26 cellular contexts compared by ENCODE assay signal in genomic region chr3:172219750-172220149, GRCh38.
"Had no signal": no experiment of that assay in that cellular context is flagged by ENCODE, and none has a peak within 500 bp of the region (broad histone marks: within the 10 kb centered on the region; RNA-seq: fewer than 3 reads in every experiment).

No MANE protein-coding gene starts in this region.

- H3K27ac Mint-ChIP-seq: activated B cell treated with CpG ODN at 0.5 μM for 24 hours; activated CD4-positive, alpha-beta T cell treated with anti-CD3 and anti-CD28 coated beads for 36 hours; activated naive CD8-positive, alpha-beta T cell treated with anti-CD3 and anti-CD28 coated beads for 36 hours; activated T-helper 2 cell treated with anti-CD3 and anti-CD28 coated beads, Interferon-gamma antibody, Interleukin-2, Interleukin-4, amounts not matched to agents 10 μg/mL and 5 μg/mL and 100 μg/mL, durations not matched to agents 14 hours and 24 hours and 36 hours; endodermal cell; naive thymus-derived CD4-positive, alpha-beta T cell; type B pancreatic cell had no signal

- H3K4me3 ChIP-seq: breast epithelium, colonic mucosa, dorsolateral prefrontal cortex, esophagus squamous epithelium, gastrocnemius medialis, left ventricle myocardium inferior, spleen, testis, vagina had no signal

- H3K36me3 ChIP-seq: breast epithelium, colonic mucosa, esophagus squamous epithelium, gastrocnemius medialis, left ventricle myocardium inferior, spleen, vagina had no signal

- H3K9me3 Mint-ChIP-seq: activated B cell treated with CpG ODN at 0.5 μM for 24 hours; activated T-cell treated with anti-CD3 and anti-CD28 coated beads, Interleukin-2, amount 50 U/mL, for 4 hours; activated T-helper 2 cell treated with anti-CD3 and anti-CD28 coated beads, Interferon-gamma antibody, Interleukin-2, Interleukin-4, amounts not matched to agents 10 μg/mL and 5 μg/mL and 100 μg/mL, durations not matched to agents 14 hours and 24 hours and 36 hours; central memory CD8-positive, alpha-beta T cell; endodermal cell; naive thymus-derived CD4-positive, alpha-beta T cell; type B pancreatic cell had no signal

- ATAC-seq: activated CD4-positive, alpha-beta T cell treated with anti-CD3 and anti-CD28 coated beads for 36 hours; activated T-cell treated with anti-CD3 and anti-CD28 coated beads, Interleukin-2, amount 50 U/mL, for 4 hours; gastrocnemius medialis; naive thymus-derived CD4-positive, alpha-beta T cell had no signal

- H3K4me3 Mint-ChIP-seq: activated B cell treated with CpG ODN at 0.5 μM for 24 hours; activated CD4-positive, alpha-beta T cell treated with anti-CD3 and anti-CD28 coated beads for 36 hours; activated naive CD8-positive, alpha-beta T cell treated with anti-CD3 and anti-CD28 coated beads for 36 hours; activated T-cell treated with anti-CD3 and anti-CD28 coated beads, Interleukin-2, amount 50 U/mL, for 4 hours; central memory CD8-positive, alpha-beta T cell; endodermal cell; naive thymus-derived CD4-positive, alpha-beta T cell; type B pancreatic cell had no signal

- H3K4me1 ChIP-seq: colonic mucosa had no signal

- H3K27ac ChIP-seq: breast epithelium, colonic mucosa, dorsolateral prefrontal cortex, esophagus squamous epithelium, gastrocnemius medialis, left ventricle myocardium inferior, testis, vagina had no signal

- H3K27me3 ChIP-seq: breast epithelium, colonic mucosa, esophagus squamous epithelium, gastrocnemius medialis, spleen, testis, vagina had no signal

- H3K4me1 Mint-ChIP-seq: activated B cell treated with CpG ODN at 0.5 μM for 24 hours had no signal

- H3K27me3 Mint-ChIP-seq: activated CD4-positive, alpha-beta T cell treated with anti-CD3 and anti-CD28 coated beads for 36 hours; activated naive CD8-positive, alpha-beta T cell treated with anti-CD3 and anti-CD28 coated beads for 36 hours; central memory CD8-positive, alpha-beta T cell; naive thymus-derived CD4-positive, alpha-beta T cell; type B pancreatic cell had no signal

- H3K9me3 ChIP-seq: breast epithelium, colonic mucosa, esophagus squamous epithelium, gastrocnemius medialis, left ventricle myocardium inferior, spleen, testis, vagina had no signal

- DNase-seq: activated B cell treated with CpG ODN at 0.5 μM for 24 hours; activated CD4-positive, alpha-beta T cell treated with anti-CD3 and anti-CD28 coated beads for 36 hours; activated CD4-positive, alpha-beta T cell treated with anti-CD3 and anti-CD28 coated beads, Interleukin-2, amount 50 U/mL, for 4 hours; activated CD8-positive, alpha-beta memory T cell treated with anti-CD3 and anti-CD28 coated beads, Interleukin-2, amount 50 U/mL, for 48 hours; activated naive CD4-positive, alpha-beta T cell treated with Interleukin-2 at 50 U/mL for 16 hours; activated naive CD8-positive, alpha-beta T cell treated with anti-CD3 and anti-CD28 coated beads for 36 hours; activated T-cell treated with anti-CD3 and anti-CD28 coated beads, Interleukin-2, amount 50 U/mL, for 4 hours; colonic mucosa; dorsolateral prefrontal cortex; endodermal cell; esophagus squamous epithelium; gastrocnemius medialis; hippocampal formation; left ventricle myocardium inferior; naive thymus-derived CD4-positive, alpha-beta T cell; retina; spleen; stimulated activated CD4-positive, alpha-beta T cell treated with anti-CD3 and anti-CD28 coated beads, Interleukin-4, amount 100 ng/mL, for 1 hour; stimulated activated naive CD4-positive, alpha-beta T cell; T1000; testis had no signal
